1 cellular context compared by ENCODE assay signal in the genomic region with DNA sequence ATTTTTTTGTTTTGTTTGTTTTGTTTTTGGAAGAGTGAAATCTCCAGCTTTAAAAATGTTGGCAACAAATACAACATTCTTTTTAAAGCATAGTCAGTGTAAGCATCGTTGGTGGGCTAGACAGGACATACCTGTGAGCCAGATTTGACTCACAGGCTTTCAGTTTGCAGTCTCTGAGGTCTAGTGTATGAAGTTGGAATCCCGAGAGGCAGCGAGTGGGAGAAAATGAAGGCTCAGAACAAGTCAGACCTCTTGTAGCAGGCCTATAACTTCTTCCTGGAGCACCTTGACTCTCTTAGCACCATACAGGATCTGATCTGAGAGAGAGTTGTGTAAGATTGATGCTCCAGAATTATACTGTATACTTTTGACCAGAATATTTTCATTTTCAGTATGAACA.
TF ChIP-seq lines count a peak whose summit lies in the region.

No MANE protein-coding gene starts in this region.

TF ChIP-seq in GM12878, 131 proteins besides CTCF, POLR2A, EP300 and RAD21 (continued from another document):
- TF ChIP-seq YY1 (IDR thresholded peaks at IDR 0.05; ENCODE audit: low read depth, low read length) (no peak), ZSCAN29 (IDR thresholded peaks at IDR 0.05) (no peak), MXI1 (IDR thresholded peaks at IDR 0.05; ENCODE audit: low read depth, low read length) (no peak), NR2C1 (IDR thresholded peaks at IDR 0.05) (no peak), ZNF384 (IDR thresholded peaks at IDR 0.05; ENCODE audit: borderline replicate concordance, low read depth, low read length) (no peak), MEF2B (IDR thresholded peaks at IDR 0.05; ENCODE audit: partially characterized antibody, poor library complexity, severe bottlenecking) (no peak), CHD4 (IDR thresholded peaks at IDR 0.05) (no peak), CEBPB (IDR thresholded peaks at IDR 0.05; ENCODE audit: borderline replicate concordance in 1 of 2, low read depth in 2 of 2, low read length in 2 of 2) (no peak)
- TF ChIP-seq, protein P1, sequence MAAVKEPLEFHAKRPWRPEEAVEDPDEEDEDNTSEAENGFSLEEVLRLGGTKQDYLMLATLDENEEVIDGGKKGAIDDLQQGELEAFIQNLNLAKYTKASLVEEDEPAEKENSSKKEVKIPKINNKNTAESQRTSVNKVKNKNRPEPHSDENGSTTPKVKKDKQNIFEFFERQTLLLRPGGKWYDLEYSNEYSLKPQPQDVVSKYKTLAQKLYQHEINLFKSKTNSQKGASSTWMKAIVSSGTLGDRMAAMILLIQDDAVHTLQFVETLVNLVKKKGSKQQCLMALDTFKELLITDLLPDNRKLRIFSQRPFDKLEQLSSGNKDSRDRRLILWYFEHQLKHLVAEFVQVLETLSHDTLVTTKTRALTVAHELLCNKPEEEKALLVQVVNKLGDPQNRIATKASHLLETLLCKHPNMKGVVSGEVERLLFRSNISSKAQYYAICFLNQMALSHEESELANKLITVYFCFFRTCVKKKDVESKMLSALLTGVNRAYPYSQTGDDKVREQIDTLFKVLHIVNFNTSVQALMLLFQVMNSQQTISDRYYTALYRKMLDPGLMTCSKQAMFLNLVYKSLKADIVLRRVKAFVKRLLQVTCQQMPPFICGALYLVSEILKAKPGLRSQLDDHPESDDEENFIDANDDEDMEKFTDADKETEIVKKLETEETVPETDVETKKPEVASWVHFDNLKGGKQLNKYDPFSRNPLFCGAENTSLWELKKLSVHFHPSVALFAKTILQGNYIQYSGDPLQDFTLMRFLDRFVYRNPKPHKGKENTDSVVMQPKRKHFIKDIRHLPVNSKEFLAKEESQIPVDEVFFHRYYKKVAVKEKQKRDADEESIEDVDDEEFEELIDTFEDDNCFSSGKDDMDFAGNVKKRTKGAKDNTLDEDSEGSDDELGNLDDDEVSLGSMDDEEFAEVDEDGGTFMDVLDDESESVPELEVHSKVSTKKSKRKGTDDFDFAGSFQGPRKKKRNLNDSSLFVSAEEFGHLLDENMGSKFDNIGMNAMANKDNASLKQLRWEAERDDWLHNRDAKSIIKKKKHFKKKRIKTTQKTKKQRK (IDR thresholded peaks at IDR 0.05; ENCODE audit: low read depth, low read length), result no peak
